ENCODE assay signal across 23 cellular contexts in the genomic region with DNA sequence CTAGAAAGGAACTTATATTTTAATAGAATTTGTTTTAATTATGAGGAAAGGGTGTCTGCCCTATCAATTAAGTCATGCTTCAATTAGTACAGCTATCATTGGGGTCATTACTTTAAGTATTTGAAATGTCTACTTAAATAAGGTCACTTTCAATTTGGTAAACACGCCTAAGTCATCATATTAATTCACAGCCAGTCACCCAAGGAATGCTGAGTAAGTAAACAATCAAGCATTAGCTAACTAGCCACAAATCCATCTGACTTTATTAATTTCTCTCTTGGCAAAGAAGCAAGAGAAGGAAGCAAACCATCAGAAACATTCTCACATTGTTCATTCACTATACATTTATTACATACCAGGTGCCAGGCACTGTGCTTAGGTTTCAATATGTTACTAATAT. TPM values are rescaled to one million over a fixed set of nuclear protein-coding genes. Genes with fewer than 3 reads are reported as not detected.
DNase-seq lines count a peak whose midpoint lies in the region; FAIRE-seq and TF ChIP-seq lines count a peak whose summit lies in the region.
"Had no signal": no experiment of that assay in that cellular context is flagged by ENCODE, and none has a peak within 500 bp of the region (broad histone marks: within the 10 kb centered on the region; RNA-seq: fewer than 3 reads in every experiment).

No MANE protein-coding gene starts in this region.

- H3K27me3 ChIP-seq in endocrine pancreas (ENCODE audit: control insufficient read depth, insufficient read depth, low read length): no peaks in the 10 kb centered on the region
- H3K27me3 ChIP-seq: BLaER1, MG63, Peyer's patch had no signal

- CTCF ChIA-PET in HEK293 (lab: Yijun Ruan, JAX): interaction anchor here (1.0 kb wide), 1 partner anchor 150 kb away, joined by 4 read pairs; no protein-coding TSS in a partner anchor

- no peak overlapping the region for H3K27ac ChIP-seq in HEK293 (ENCODE audit: extremely low read depth, low read depth, low read length)
- H3K27ac ChIP-seq: BLaER1, GM23248, Peyer's patch had no signal

- H3K4me1 ChIP-seq in HEK293 (ENCODE audit: control insufficient read depth, insufficient read depth, low read length) (peaks cover 9% of the 10 kb centered on the region; the same call in 1 of the 2 replicates), endocrine pancreas (ENCODE audit: control insufficient read depth, insufficient read depth, low read length) (peaks cover 9% of the 10 kb centered on the region)
- H3K4me1 ChIP-seq: BLaER1, Peyer's patch had no signal

- no peak for TF ChIP-seq CTCF in HEK293 (tag by site-specific recombination; IDR thresholded peaks at IDR 0.05)

- no peak overlapping the region for H3K9ac ChIP-seq in endocrine pancreas (ENCODE audit: control insufficient read depth, insufficient read depth, low read length)
- H3K9ac ChIP-seq: BLaER1, GM23248 had no signal

- H3K4me3 ChIP-seq in HEK293 (ENCODE audit: low read depth, low read length): no peak overlapping the region
- H3K4me3 ChIP-seq in endocrine pancreas (ENCODE audit: control insufficient read depth, insufficient read depth, low read length): peak overlapping the region; percentile 49
- H3K4me3 ChIP-seq: BLaER1, GM23248, MG63, Peyer's patch had no signal

- no peaks in the 10 kb centered on the region for H3K9me3 ChIP-seq in HEK293 (ENCODE audit: control insufficient read depth, insufficient read depth, low read depth, low read length)
- no peaks in the 10 kb centered on the region for H3K9me3 ChIP-seq in endocrine pancreas (ENCODE audit: control insufficient read depth, low read length)
- H3K9me3 ChIP-seq: BLaER1, MG63, Peyer's patch had no signal

- no peak for FAIRE-seq in HTR-8/SVneo (lab: Jason Lieb, UNC)
- FAIRE-seq: GM12891 had no signal

- POLR2A ChIA-PET in HEK293 (lab: Yijun Ruan, JAX): no interaction called here

- DNase-seq in DMS79 (lab: John Stamatoyannopoulos, UW) (peak; percentile 34), renal cortical epithelial cell (ENCODE audit: low read depth) (peak; percentile 63), GOT3 (lab: John Stamatoyannopoulos, UW) (no peak), GM03348 (ENCODE audit: low spot score) (no peak), HTR-8/SVneo (ENCODE audit: insufficient read length, low spot score) (no peak)
- DNase-seq in stimulated activated CD4-positive, alpha-beta T cell treated with anti-CD3 and anti-CD28 coated beads, Interleukin-2, amount 100 ng/mL, for 48 hours: no peak
- DNase-seq: Calu3; CD4-positive, alpha-beta T cell; DND-41; GM23248; HCEC 1CT; Karpas-422; MG63; NCI-H1436 treated with DMSO at 0.1 percent for 48 hours; NCI-H1930; Peyer's patch; T-cell had no signal

- no peaks in the 10 kb centered on the region for H3K36me3 ChIP-seq in HEK293 (ENCODE audit: control insufficient read depth in 2 of 2, insufficient read depth in 1 of 2, low read length in 2 of 2)
- H3K36me3 ChIP-seq in endocrine pancreas (ENCODE audit: control insufficient read depth, insufficient read depth, low read length): no peaks in the 10 kb centered on the region
- H3K36me3 ChIP-seq: BLaER1, MG63, Peyer's patch had no signal

TF ChIP-seq in HEK293, 187 proteins besides CTCF, POLR2A, EP300 and RAD21:
- TF ChIP-seq ZNF596 (tag by site-specific recombination; IDR thresholded peaks at IDR 0.05): no peak
- TF ChIP-seq, protein P1, sequence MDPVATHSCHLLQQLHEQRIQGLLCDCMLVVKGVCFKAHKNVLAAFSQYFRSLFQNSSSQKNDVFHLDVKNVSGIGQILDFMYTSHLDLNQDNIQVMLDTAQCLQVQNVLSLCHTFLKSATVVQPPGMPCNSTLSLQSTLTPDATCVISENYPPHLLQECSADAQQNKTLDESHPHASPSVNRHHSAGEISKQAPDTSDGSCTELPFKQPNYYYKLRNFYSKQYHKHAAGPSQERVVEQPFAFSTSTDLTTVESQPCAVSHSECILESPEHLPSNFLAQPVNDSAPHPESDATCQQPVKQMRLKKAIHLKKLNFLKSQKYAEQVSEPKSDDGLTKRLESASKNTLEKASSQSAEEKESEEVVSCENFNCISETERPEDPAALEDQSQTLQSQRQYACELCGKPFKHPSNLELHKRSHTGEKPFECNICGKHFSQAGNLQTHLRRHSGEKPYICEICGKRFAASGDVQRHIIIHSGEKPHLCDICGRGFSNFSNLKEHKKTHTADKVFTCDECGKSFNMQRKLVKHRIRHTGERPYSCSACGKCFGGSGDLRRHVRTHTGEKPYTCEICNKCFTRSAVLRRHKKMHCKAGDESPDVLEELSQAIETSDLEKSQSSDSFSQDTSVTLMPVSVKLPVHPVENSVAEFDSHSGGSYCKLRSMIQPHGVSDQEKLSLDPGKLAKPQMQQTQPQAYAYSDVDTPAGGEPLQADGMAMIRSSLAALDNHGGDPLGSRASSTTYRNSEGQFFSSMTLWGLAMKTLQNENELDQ (tag by site-specific recombination; IDR thresholded peaks at IDR 0.05; ENCODE audit: low read depth): no peak
- TF ChIP-seq WT1 (tag by site-specific recombination; IDR thresholded peaks at IDR 0.05): 0 out of 2 replicates have a peak, but pooled peaks have one; percentile 22

RNA-seq across cellular contexts. Expression of a gene that starts 1.2 kb away (rescaled TPM):
- not detected in 2 replicates for total RNA-seq in renal cortical epithelial cell
- total RNA-seq: Calu3; CD4-positive, alpha-beta T cell; GM23248; NCI-H460; OCI-LY7; Peyer's patch; T-cell had no signal

Comparison
In these comparisons a context has a peak if more than half of its experiments do, and no peak if none do; other contexts are left out.
1. DNase-seq: peak in DMS79 (single experiment) and renal cortical epithelial cell (single experiment); none in stimulated activated CD4-positive, alpha-beta T cell treated with anti-CD3 and anti-CD28 coated beads, Interleukin-2, amount 100 ng/mL, for 48 hours (0 of 2), GOT3 (single experiment), GM03348 (single experiment) and HTR-8/SVneo (single experiment).